In genomic region chr5:112892066-112892465, GRCh38 we compare ENCODE assay signal across 7 cellular contexts. TPM values are rescaled to one million over a fixed set of nuclear protein-coding genes. Genes with fewer than 3 reads are reported as not detected.
A peak's percentile ranks its signal among the peaks of the same experiment; 100 is the strongest.
DNase-seq lines count a peak whose midpoint lies in the region; ATAC-seq and TF ChIP-seq lines count a peak whose summit lies in the region.
"Not testable (repeated sequence)": the region's sequence is repeated elsewhere in the genome, so short reads cannot be mapped to it uniquely, and the experiment has no call there.

No MANE protein-coding gene starts in this region.

- H4K91ac ChIP-seq in trophoblast cell (ENCODE audit: low read depth, low read length) = not testable (repeated sequence)

- not testable (repeated sequence) for H2BK120ac ChIP-seq in trophoblast cell (ENCODE audit: insufficient read depth, low read length, poor library complexity)

- not testable (repeated sequence) for DNase-seq in CD4-positive, CD25-positive, alpha-beta regulatory T cell; mammary epithelial cell; glutamatergic neuron
- DNase-seq in NCI-H1694 treated with DMSO at 0.1 percent for 48 hours (lab: John Stamatoyannopoulos, UW) (peak; percentile 5), trophoblast cell (peak; percentile 62 to 77)

- H4K20me1 ChIP-seq in mammary epithelial cell (ENCODE audit: insufficient read depth, low read length) = not testable (repeated sequence)

- not testable (repeated sequence) for H3K4me3 Mint-ChIP-seq in CD4-positive, CD25-positive, alpha-beta regulatory T cell; T-helper 1 cell treated with Interleukin-12 subunit alpha and Interleukin-12 subunit beta and Interleukin-4 antibody, amounts not matched to agents 30 μg/mL and 1 μg/mL, for 36 hours; activated T-helper 17 cell treated with anti-CD3 and anti-CD28 coated beads, Interleukin-2, amount 50 U/mL, for 72 hours; glutamatergic neuron (ENCODE audit: unreplicated experiment)

- intact Hi-C loops in mammary epithelial cell (cut with micrococcal nuclease) = not testable (repeated sequence)

- peaks cover 17% of the 10 kb centered on the region for H3K4me1 ChIP-seq in CD4-positive, CD25-positive, alpha-beta regulatory T cell (ENCODE audit: control insufficient read depth, insufficient read depth, low read length, poor library complexity, severe bottlenecking)
- not testable (repeated sequence) for H3K4me1 ChIP-seq in mammary epithelial cell (ENCODE audit: insufficient read depth, low read length); trophoblast cell (ENCODE audit: control insufficient read depth in 1 of 2, insufficient read depth in 2 of 2, low read length in 2 of 2)

- not testable (repeated sequence) for H2AFZ ChIP-seq in mammary epithelial cell (ENCODE audit: low read depth, low read length); trophoblast cell (ENCODE audit: insufficient read depth, low read length, poor library complexity)

- H3K9ac ChIP-seq in mammary epithelial cell (ENCODE audit: insufficient read depth, low read length); trophoblast cell (ENCODE audit: low read length): not testable (repeated sequence)

- H3K27ac Mint-ChIP-seq in CD4-positive, CD25-positive, alpha-beta regulatory T cell = peak overlapping the region in 2 of 3 donors; percentile 2 to 85
- H3K27ac Mint-ChIP-seq in T-helper 1 cell treated with Interleukin-12 subunit alpha and Interleukin-12 subunit beta and Interleukin-4 antibody, amounts not matched to agents 30 μg/mL and 1 μg/mL, for 36 hours = peak overlapping the region; percentile 2
- peak overlapping the region; percentile 9 for H3K27ac Mint-ChIP-seq in activated T-helper 17 cell treated with anti-CD3 and anti-CD28 coated beads, Interleukin-2, amount 50 U/mL, for 72 hours
- H3K27ac Mint-ChIP-seq in glutamatergic neuron (ENCODE audit: unreplicated experiment) = peak overlapping the region; percentile 6

- not testable (repeated sequence) for H3K4me2 ChIP-seq in mammary epithelial cell (ENCODE audit: insufficient read depth, low read depth, low read length); trophoblast cell (ENCODE audit: low read length)

- not testable (repeated sequence) for H3K27me3 Mint-ChIP-seq in CD4-positive, CD25-positive, alpha-beta regulatory T cell; T-helper 1 cell treated with Interleukin-12 subunit alpha and Interleukin-12 subunit beta and Interleukin-4 antibody, amounts not matched to agents 30 μg/mL and 1 μg/mL, for 36 hours (ENCODE audit: low read depth); activated T-helper 17 cell treated with anti-CD3 and anti-CD28 coated beads, Interleukin-2, amount 50 U/mL, for 72 hours; glutamatergic neuron (ENCODE audit: unreplicated experiment)

- H2BK5ac ChIP-seq in trophoblast cell (ENCODE audit: low read depth, low read length, poor library complexity) = not testable (repeated sequence)

- peaks cover 29% of the 10 kb centered on the region for H3K36me3 ChIP-seq in CD4-positive, CD25-positive, alpha-beta regulatory T cell (ENCODE audit: control insufficient read depth, insufficient read depth, low read length)
- peaks cover 13% of the 10 kb centered on the region for H3K36me3 ChIP-seq in mammary epithelial cell (ENCODE audit: insufficient read depth, low read length)
- H3K36me3 ChIP-seq in trophoblast cell (ENCODE audit: control insufficient read depth in 1 of 2, insufficient read depth in 2 of 2, low read length in 2 of 2) = peaks cover 12 to 20% of the 10 kb centered on the region in 2 experiments

- TSS peak; percentile 26 for BruUV-seq in mammary epithelial cell (replicated peaks; lab: Mats Ljungman, UMichigan)

- TF ChIP-seq CTCF in mammary epithelial cell (conservative IDR thresholded peaks at IDR 0.05 in 1 of 2, IDR thresholded peaks at IDR 0.05 in 1 of 2; ENCODE audit: extremely low read depth in 1 of 2, insufficient read depth in 1 of 2, low read depth in 1 of 2, low read length in 2 of 2); glutamatergic neuron (IDR thresholded peaks at IDR 0.05; ENCODE audit: partially characterized antibody, unreplicated experiment): not testable (repeated sequence)

- H3K27ac ChIP-seq in CD4-positive, CD25-positive, alpha-beta regulatory T cell (ENCODE audit: insufficient read depth, low read length, poor library complexity, severe bottlenecking); mammary epithelial cell (ENCODE audit: insufficient read depth, low read depth, low read length); trophoblast cell (ENCODE audit: low read depth, low read length): not testable (repeated sequence)

- not testable (repeated sequence) for H3K23ac ChIP-seq in trophoblast cell (ENCODE audit: low read length)

- H3K14ac ChIP-seq in trophoblast cell (ENCODE audit: low read length) = not testable (repeated sequence)

- not testable (repeated sequence) for H3K18ac ChIP-seq in trophoblast cell (ENCODE audit: low read length)

- H3K27me3 ChIP-seq in CD4-positive, CD25-positive, alpha-beta regulatory T cell (ENCODE audit: control insufficient read depth, insufficient read depth, low read length); mammary epithelial cell (ENCODE audit: insufficient read depth, low read length); trophoblast cell (ENCODE audit: insufficient read depth, low read length): not testable (repeated sequence)

- 97% methylated on average over 8 of the region's 8 CpGs for WGBS in mammary epithelial cell (ENCODE audit: low coverage, missing lambda C conversion rate)
- no CpG with 5 or more reads among the region's 8 CpGs for WGBS in trophoblast cell (ENCODE audit: extremely low coverage, insufficient coverage, insufficient read length)

- not testable (repeated sequence) for H3K9me3 Mint-ChIP-seq in CD4-positive, CD25-positive, alpha-beta regulatory T cell; T-helper 1 cell treated with Interleukin-12 subunit alpha and Interleukin-12 subunit beta and Interleukin-4 antibody, amounts not matched to agents 30 μg/mL and 1 μg/mL, for 36 hours; activated T-helper 17 cell treated with anti-CD3 and anti-CD28 coated beads, Interleukin-2, amount 50 U/mL, for 72 hours; glutamatergic neuron (ENCODE audit: unreplicated experiment)

- H3K9me3 ChIP-seq in CD4-positive, CD25-positive, alpha-beta regulatory T cell (ENCODE audit: control insufficient read depth in 2 of 2, low read length in 2 of 2); mammary epithelial cell (replicated peaks; ENCODE audit: insufficient read depth, low read length); trophoblast cell (ENCODE audit: insufficient read depth, low read depth, low read length): not testable (repeated sequence)

- H4K12ac ChIP-seq in trophoblast cell (ENCODE audit: low read depth, low read length) = not testable (repeated sequence)

- not testable (repeated sequence) for H2AK5ac ChIP-seq in trophoblast cell (ENCODE audit: low read length)

- dilution Hi-C loops in mammary epithelial cell (cut with HindIII; ENCODE audit: low sequenced_read_pairs) = not testable (repeated sequence)

- H3K4me3 ChIP-seq in CD4-positive, CD25-positive, alpha-beta regulatory T cell (ENCODE audit: low read depth, low read length); mammary epithelial cell (replicated peaks in 1 of 3; ENCODE audit: insufficient read depth in 1 of 3, low read depth in 2 of 3, low read length in 3 of 3); trophoblast cell (ENCODE audit: low read depth, low read length): not testable (repeated sequence)

- in situ Hi-C loops in mammary epithelial cell (cut with MboI; ENCODE audit: low sequenced_read_pairs in 2 of 2) = not testable (repeated sequence)

- CTCF ChIA-PET in mammary epithelial cell (lab: Charles Lee; ENCODE audit: low non-redundant PET) = not testable (repeated sequence)

- H3K4me1 Mint-ChIP-seq in CD4-positive, CD25-positive, alpha-beta regulatory T cell = peaks cover 31 to 46% (median 38%) of the 10 kb centered on the region in 4 donors
- H3K4me1 Mint-ChIP-seq in T-helper 1 cell treated with Interleukin-12 subunit alpha and Interleukin-12 subunit beta and Interleukin-4 antibody, amounts not matched to agents 30 μg/mL and 1 μg/mL, for 36 hours (ENCODE audit: low read depth) = peaks cover 27% of the 10 kb centered on the region
- H3K4me1 Mint-ChIP-seq in activated T-helper 17 cell treated with anti-CD3 and anti-CD28 coated beads, Interleukin-2, amount 50 U/mL, for 72 hours = peaks cover 22% of the 10 kb centered on the region
- not testable (repeated sequence) for H3K4me1 Mint-ChIP-seq in glutamatergic neuron (ENCODE audit: low read depth, unreplicated experiment)

- H4K8ac ChIP-seq in trophoblast cell (ENCODE audit: low read depth, low read length) = not testable (repeated sequence)

- H3K79me1 ChIP-seq in trophoblast cell (ENCODE audit: low read length) = not testable (repeated sequence)

- not testable (repeated sequence) for H2BK12ac ChIP-seq in trophoblast cell (ENCODE audit: low read length)

- H3K79me2 ChIP-seq in mammary epithelial cell (ENCODE audit: insufficient read depth, low read length) = peaks cover 44% of the 10 kb centered on the region
- H3K79me2 ChIP-seq in trophoblast cell (ENCODE audit: control insufficient read depth, insufficient read depth, low read length, poor library complexity) = not testable (repeated sequence)

- H3K4ac ChIP-seq in trophoblast cell (ENCODE audit: low read depth, low read length) = not testable (repeated sequence)

- ATAC-seq in CD4-positive, CD25-positive, alpha-beta regulatory T cell (ENCODE audit: low read depth in 2 of 2); activated T-helper 17 cell treated with anti-CD3 and anti-CD28 coated beads, Interleukin-2, amount 50 U/mL, for 72 hours (replicated peaks): not testable (repeated sequence)

- H3K36me3 Mint-ChIP-seq in CD4-positive, CD25-positive, alpha-beta regulatory T cell = peaks cover 30% of the 10 kb centered on the region
- H3K36me3 Mint-ChIP-seq in T-helper 1 cell treated with Interleukin-12 subunit alpha and Interleukin-12 subunit beta and Interleukin-4 antibody, amounts not matched to agents 30 μg/mL and 1 μg/mL, for 36 hours (ENCODE audit: low read depth) = peaks cover 40% of the 10 kb centered on the region
- H3K36me3 Mint-ChIP-seq in activated T-helper 17 cell treated with anti-CD3 and anti-CD28 coated beads, Interleukin-2, amount 50 U/mL, for 72 hours (ENCODE audit: low read depth) = peaks cover 59% of the 10 kb centered on the region
- not testable (repeated sequence) for H3K36me3 Mint-ChIP-seq in glutamatergic neuron (ENCODE audit: unreplicated experiment)

RNA-seq across cellular contexts. Expression of gene REEP5, which starts 30.0 kb away (rescaled TPM):
- total RNA-seq in CD4-positive, CD25-positive, alpha-beta regulatory T cell = 45.6 TPM
- 100 to 1,000 TPM in 1 of 4 donors, 10 to 100 TPM in 3; 76.7 to 170 (median 83.7) TPM for polyA plus RNA-seq in CD4-positive, CD25-positive, alpha-beta regulatory T cell
- total RNA-seq in activated T-helper 17 cell treated with anti-CD3 and anti-CD28 coated beads, Interleukin-2, amount 50 U/mL, for 72 hours = 10 to 100 TPM; 42.3 to 80.3 TPM
- total RNA-seq in mammary epithelial cell (100 to 1,000 TPM in 1 of 2 donors, 10 to 100 TPM in 1; 60.7 to 102 TPM), glutamatergic neuron (ENCODE audit: unreplicated experiment) (108 TPM)
- polyA plus RNA-seq in mammary epithelial cell = 154 TPM
- polyA minus RNA-seq in mammary epithelial cell = 330 TPM
- 69.4 and 75.4 TPM in 2 replicates for polyA plus RNA-seq in trophoblast cell (2013)

RNA-seq across cellular contexts. Expression of gene SRP19, which starts 31.0 kb away (rescaled TPM):
- total RNA-seq in CD4-positive, CD25-positive, alpha-beta regulatory T cell = 41.0 TPM
- polyA plus RNA-seq in CD4-positive, CD25-positive, alpha-beta regulatory T cell = 100 to 1,000 TPM; 171 to 215 (median 181) TPM
- total RNA-seq in activated T-helper 17 cell treated with anti-CD3 and anti-CD28 coated beads, Interleukin-2, amount 50 U/mL, for 72 hours = 10 to 100 TPM; 25.4 to 60.3 TPM
- total RNA-seq in mammary epithelial cell (10 to 100 TPM; 31.8 to 57.2 TPM), glutamatergic neuron (ENCODE audit: unreplicated experiment) (54.8 TPM)
- polyA plus RNA-seq in mammary epithelial cell = 43.7 TPM
- 3.1 TPM for polyA minus RNA-seq in mammary epithelial cell
- 123 and 133 TPM in 2 replicates for polyA plus RNA-seq in trophoblast cell (2013)
